15 cellular contexts compared by ENCODE assay signal in the genomic region with DNA sequence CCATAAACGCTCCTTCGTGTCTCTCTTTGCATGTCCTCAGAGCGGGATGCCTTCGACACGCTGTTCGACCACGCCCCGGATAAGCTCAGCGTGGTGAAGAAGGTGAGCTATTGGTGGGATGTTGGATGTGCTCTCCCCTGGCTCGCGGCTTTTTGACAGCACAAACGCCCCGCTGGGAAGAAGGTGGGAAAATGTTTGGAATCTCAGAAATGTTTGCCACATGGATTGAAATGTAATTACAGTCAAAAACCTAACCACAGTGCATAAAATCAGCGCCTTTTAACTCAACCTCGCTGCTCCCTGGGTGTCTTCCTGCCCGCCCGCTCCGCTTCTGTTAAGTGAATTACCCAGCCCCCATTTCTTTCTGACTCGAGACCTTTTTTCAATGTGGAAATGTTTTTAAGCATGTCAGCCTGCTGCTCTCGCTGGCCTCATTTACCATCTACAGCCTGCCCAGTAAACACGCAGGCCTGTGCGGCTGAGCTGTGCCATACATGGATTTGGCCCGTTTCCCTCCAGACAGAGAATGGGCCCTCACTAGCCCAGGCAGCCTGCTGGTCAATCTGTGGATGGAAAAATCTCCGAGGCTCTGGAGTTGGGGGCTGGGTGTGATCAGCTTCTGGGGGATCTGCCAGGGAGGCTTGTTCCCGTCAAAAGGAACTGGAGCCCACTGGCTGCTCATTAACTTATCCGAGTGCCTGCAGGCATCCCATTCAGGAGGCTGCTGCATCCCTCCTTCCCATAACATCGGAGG. TPM values are rescaled to one million over a fixed set of nuclear protein-coding genes. Genes with fewer than 3 reads are reported as not detected.
DNase-seq lines count a peak whose midpoint lies in the region; TF ChIP-seq lines count a peak whose summit lies in the region.
"Had no signal": no experiment of that assay in that cellular context is flagged by ENCODE, and none has a peak within 500 bp of the region (broad histone marks: within the 10 kb centered on the region; RNA-seq: fewer than 3 reads in every experiment).

No MANE protein-coding gene starts in this region.

- H3K27ac Mint-ChIP-seq in activated CD4-positive, alpha-beta T cell treated with anti-CD3 and anti-CD28 coated beads, Interleukin-2, amount 10 ng/mL, durations not matched to agents 7 days and 5 days: peak overlapping the region; percentile 57
- H3K27ac Mint-ChIP-seq in progenitor cell of endocrine pancreas (no peak overlapping the region), Calu3 (ENCODE audit: unreplicated experiment) (no peak overlapping the region)
- H3K27ac Mint-ChIP-seq: activated CD8-positive, alpha-beta T cell treated with anti-CD3 and anti-CD28 coated beads for 36 hours had no signal

- no peaks in the 10 kb centered on the region for H3K36me3 ChIP-seq in brain microvascular endothelial cell (replicated peaks)
- H3K36me3 ChIP-seq in transverse colon: no peaks in the 10 kb centered on the region
- H3K36me3 ChIP-seq: thoracic aorta had no signal

- no peaks in the 10 kb centered on the region for H3K9me3 Mint-ChIP-seq in activated CD4-positive, alpha-beta T cell treated with anti-CD3 and anti-CD28 coated beads, Interleukin-2, amount 10 ng/mL, durations not matched to agents 7 days and 5 days
- H3K9me3 Mint-ChIP-seq in progenitor cell of endocrine pancreas (ENCODE audit: low read depth) (no peaks in the 10 kb centered on the region), Calu3 (ENCODE audit: low read depth, unreplicated experiment) (no peaks in the 10 kb centered on the region)
- H3K9me3 Mint-ChIP-seq: activated CD8-positive, alpha-beta T cell treated with anti-CD3 and anti-CD28 coated beads for 36 hours had no signal

- intact Hi-C loops in transverse colon (cut with DNase I; ENCODE audit: low total_unique reads): no loop called here
- intact Hi-C loops in Calu3 (cut with micrococcal nuclease; ENCODE audit: unreplicated experiment): no loop called here

- TF ChIP-seq CTCF in brain microvascular endothelial cell (IDR thresholded peaks at IDR 0.05; ENCODE audit: low read depth, low read length, missing control alignments) (no peak), transverse colon (IDR thresholded peaks at IDR 0.05) (no peak), progenitor cell of endocrine pancreas (IDR thresholded peaks at IDR 0.05; ENCODE audit: unreplicated experiment) (no peak), Calu3 (IDR thresholded peaks at IDR 0.05; ENCODE audit: unreplicated experiment) (no peak)

- no TSS peak for BruUV-seq in Calu3 (replicated peaks; lab: Mats Ljungman, UMichigan)

- POLR2A ChIA-PET in activated CD4-positive, alpha-beta T cell treated with anti-CD3 and anti-CD28 coated beads, Interleukin-2, amount 10 ng/mL, durations not matched to agents 7 days and 5 days (lab: Charles Lee): no interaction called here

- no peaks in the 10 kb centered on the region for H3K27me3 Mint-ChIP-seq in activated CD4-positive, alpha-beta T cell treated with anti-CD3 and anti-CD28 coated beads, Interleukin-2, amount 10 ng/mL, durations not matched to agents 7 days and 5 days
- peaks cover 39% of the 10 kb centered on the region for H3K27me3 Mint-ChIP-seq in progenitor cell of endocrine pancreas
- no peaks in the 10 kb centered on the region for H3K27me3 Mint-ChIP-seq in Calu3 (ENCODE audit: unreplicated experiment)
- H3K27me3 Mint-ChIP-seq: activated CD8-positive, alpha-beta T cell treated with anti-CD3 and anti-CD28 coated beads for 36 hours; T-helper 17 cell had no signal

- no peaks in the 10 kb centered on the region for H3K9me3 ChIP-seq in transverse colon
- H3K9me3 ChIP-seq: right atrium auricular region, thoracic aorta had no signal

- H3K4me1 ChIP-seq in transverse colon: peaks cover 0 to 24% (median 2%) of the 10 kb centered on the region in 4 donors

- H3K27me3 ChIP-seq in brain microvascular endothelial cell (replicated peaks) (no peaks in the 10 kb centered on the region), transverse colon (no peaks in the 10 kb centered on the region)
- H3K27me3 ChIP-seq: right atrium auricular region had no signal

- no peak for TF ChIP-seq EP300 in transverse colon (IDR thresholded peaks at IDR 0.05; ENCODE audit: low read depth)

- no peak for DNase-seq in activated CD4-positive, alpha-beta T cell treated with anti-CD3 and anti-CD28 coated beads, Interleukin-2, amount 10 ng/mL, durations not matched to agents 7 days and 5 days
- DNase-seq in activated CD4-positive, alpha-beta T cell treated with anti-CD3 and anti-CD28 coated beads, Interleukin-2, amount 50 U/mL, for 1 hour: no peak
- DNase-seq in brain microvascular endothelial cell: peak; percentile 18
- peak; percentile 63 for DNase-seq in kidney glomerular epithelial cell (lab: John Stamatoyannopoulos, UW)
- DNase-seq in transverse colon: peak; percentile 30
- DNase-seq in progenitor cell of endocrine pancreas (ENCODE audit: low spot score, unreplicated experiment): no peak
- DNase-seq in ecto neural progenitor cell (ENCODE audit: low spot score): no peak
- DNase-seq in Calu3: no peak
- DNase-seq: activated CD8-positive, alpha-beta T cell treated with anti-CD3 and anti-CD28 coated beads for 36 hours; activated naive CD4-positive, alpha-beta T cell treated with Interleukin-2 at 50 U/mL for 16 hours; DMS 273 treated with DMSO at 0.1 percent for 48 hours; T-helper 17 cell had no signal

- H3K4me3 ChIP-seq in brain microvascular endothelial cell (ENCODE audit: low read depth, low read length): no peak overlapping the region
- H3K4me3 ChIP-seq in transverse colon: no peak overlapping the region
- H3K4me3 ChIP-seq: right atrium auricular region, thoracic aorta had no signal

- CTCF ChIA-PET in activated CD4-positive, alpha-beta T cell treated with anti-CD3 and anti-CD28 coated beads, Interleukin-2, amount 10 ng/mL, durations not matched to agents 7 days and 5 days (lab: Charles Lee): no interaction called here
- CTCF ChIA-PET in Calu3 (lab: Charles Lee): no interaction called here

- 54 to 59% methylated on average over 7 to 27 of the region's 27 CpGs for whole genome bisulfite sequencing in transverse colon (ENCODE audit: low coverage in 1 of 2), 2 donors

- H3K4me1 Mint-ChIP-seq in activated CD4-positive, alpha-beta T cell treated with anti-CD3 and anti-CD28 coated beads, Interleukin-2, amount 10 ng/mL, durations not matched to agents 7 days and 5 days: no peaks in the 10 kb centered on the region
- H3K4me1 Mint-ChIP-seq in progenitor cell of endocrine pancreas (ENCODE audit: low read depth) (peaks cover 3% of the 10 kb centered on the region), Calu3 (ENCODE audit: low read depth, unreplicated experiment) (no peaks in the 10 kb centered on the region)

- H3K27ac ChIP-seq in brain microvascular endothelial cell (no peak overlapping the region), transverse colon (peak overlapping the region; percentile 40 to 61 (median 56))
- H3K27ac ChIP-seq: 22Rv1, right atrium auricular region, thoracic aorta had no signal

- H3K36me3 Mint-ChIP-seq in activated CD4-positive, alpha-beta T cell treated with anti-CD3 and anti-CD28 coated beads, Interleukin-2, amount 10 ng/mL, durations not matched to agents 7 days and 5 days (ENCODE audit: low read depth): no peaks in the 10 kb centered on the region
- no peaks in the 10 kb centered on the region for H3K36me3 Mint-ChIP-seq in progenitor cell of endocrine pancreas (ENCODE audit: insufficient read depth)
- no peaks in the 10 kb centered on the region for H3K36me3 Mint-ChIP-seq in Calu3 (ENCODE audit: insufficient read depth, unreplicated experiment)

- H3K4me3 Mint-ChIP-seq in activated CD4-positive, alpha-beta T cell treated with anti-CD3 and anti-CD28 coated beads, Interleukin-2, amount 10 ng/mL, durations not matched to agents 7 days and 5 days: no peak overlapping the region
- H3K4me3 Mint-ChIP-seq in progenitor cell of endocrine pancreas (ENCODE audit: low read depth): no peak overlapping the region
- H3K4me3 Mint-ChIP-seq in Calu3 (ENCODE audit: low read depth, unreplicated experiment): no peak overlapping the region
- H3K4me3 Mint-ChIP-seq: activated CD8-positive, alpha-beta T cell treated with anti-CD3 and anti-CD28 coated beads for 36 hours; T-helper 17 cell had no signal

- in situ Hi-C loops in brain microvascular endothelial cell (cut with HindIII; ENCODE audit: low pct_ligation_motif_present, low sequenced_read_pairs) (no loop called here), transverse colon (cut with MboI; ENCODE audit: low pct_ligation_motif_present in 1 of 4, low pct_unique_long_range_greater_than_20kb in 1 of 4, low sequenced_read_pairs in 3 of 4) (no loop called here)

- no peak for TF ChIP-seq POLR2A in transverse colon (IDR thresholded peaks at IDR 0.05)

RNA-seq across cellular contexts. Expression of a gene that starts 32.7 kb away (rescaled TPM):
- total RNA-seq in activated CD4-positive, alpha-beta T cell treated with anti-CD3 and anti-CD28 coated beads, Interleukin-2, amount 10 ng/mL, durations not matched to agents 7 days and 5 days: 100 to 1,000 TPM; 146 to 158 TPM
- total RNA-seq in transverse colon: 10 to 100 TPM in 2 of 4 donors, 1 to 10 TPM in 1, under 1 TPM in 1; 1.00 to 37.8 (median 20.6) TPM
- 0.22 TPM in 1 of 2 replicates, not detected in the other for total RNA-seq in progenitor cell of endocrine pancreas
- total RNA-seq in Calu3 (2022): not detected in 2 replicates

Comparison
In these comparisons a context has a peak if more than half of its experiments do, and no peak if none do; other contexts are left out.
1. DNase-seq: peak in brain microvascular endothelial cell (single experiment), kidney glomerular epithelial cell (single experiment) and transverse colon (single experiment); none in activated CD4-positive, alpha-beta T cell treated with anti-CD3 and anti-CD28 coated beads, Interleukin-2, amount 10 ng/mL, durations not matched to agents 7 days and 5 days (single experiment), activated CD4-positive, alpha-beta T cell treated with anti-CD3 and anti-CD28 coated beads, Interleukin-2, amount 50 U/mL, for 1 hour (single experiment), progenitor cell of endocrine pancreas (single experiment), ecto neural progenitor cell (single experiment) and Calu3 (single experiment).